19 cellular contexts compared by ENCODE assay signal in genomic region chr9:69768716-69769115, GRCh38. TPM values are rescaled to one million over a fixed set of nuclear protein-coding genes. Genes with fewer than 3 reads are reported as not detected.
"Had no signal": no experiment of that assay in that cellular context is flagged by ENCODE, and none has a peak within 500 bp of the region (broad histone marks: within the 10 kb centered on the region; RNA-seq: fewer than 3 reads in every experiment).

No MANE protein-coding gene starts in this region.

- H3K27me3 ChIP-seq: testis, upper lobe of right lung had no signal

- H3K36me3 ChIP-seq: upper lobe of right lung had no signal

- H3K4me3 Mint-ChIP-seq: nephron progenitor cell had no signal

- H3K4me1 ChIP-seq: testis, upper lobe of right lung had no signal

- H3K9me3 Mint-ChIP-seq: activated naive CD4-positive, alpha-beta T cell treated with anti-CD3 and anti-CD28 coated beads, Interleukin-2, amount 50 U/mL, for 72 hours had no signal

- DNase-seq: activated CD4-positive, CD25-positive, alpha-beta regulatory T cell; activated effector memory CD4-positive, alpha-beta T cell treated with Interleukin-2 at 50 U/mL for 16 hours; activated T-cell treated with anti-CD3 and anti-CD28 coated beads, Interleukin-2, amount 50 U/mL, for 1 hour; effector CD4-positive, alpha-beta T cell; glutamatergic neuron; mammary epithelial cell; mucosa of descending colon; nephron progenitor cell; stimulated activated CD4-positive, alpha-beta T cell treated with anti-CD3 and anti-CD28 coated beads, Interleukin-4, amount 100 ng/mL, for 1 hour; stimulated activated CD8-positive, alpha-beta memory T cell treated with anti-CD3 and anti-CD28 coated beads, Interleukin-4, amount 100 ng/mL, for 48 hours; stimulated activated naive CD8-positive, alpha-beta T cell treated with anti-CD3 and anti-CD28 coated beads, Interleukin-15, Interleukin-2, amounts not matched to agents 100 U/mL and 50 U/mL, for 24 hours; T-helper 2 cell; testis; upper lobe of right lung had no signal

- H3K9me3 ChIP-seq: mucosa of descending colon, testis, upper lobe of right lung had no signal

- H3K36me3 Mint-ChIP-seq: activated naive CD4-positive, alpha-beta T cell treated with anti-CD3 and anti-CD28 coated beads, Interleukin-2, amount 50 U/mL, for 72 hours had no signal

- H3K4me3 ChIP-seq: mucosa of descending colon, testis, upper lobe of right lung had no signal

- H3K27ac Mint-ChIP-seq: activated naive CD4-positive, alpha-beta T cell treated with anti-CD3 and anti-CD28 coated beads, Interleukin-2, amount 50 U/mL, for 72 hours; nephron progenitor cell had no signal

- H3K27ac ChIP-seq: testis, upper lobe of right lung had no signal

RNA-seq across cellular contexts. Expression of gene CFAP95, which starts 51.9 kb away (rescaled TPM):
- total RNA-seq: activated naive CD4-positive, alpha-beta T cell treated with anti-CD3 and anti-CD28 coated beads, Interleukin-2, amount 50 U/mL, for 72 hours; bronchial epithelial cell; fibroblast of villous mesenchyme; left lobe of liver; mammary epithelial cell; omental fat pad; upper lobe of right lung had no signal
